Comparison of ENCODE assay signal across 1 cellular context in the genomic region with DNA sequence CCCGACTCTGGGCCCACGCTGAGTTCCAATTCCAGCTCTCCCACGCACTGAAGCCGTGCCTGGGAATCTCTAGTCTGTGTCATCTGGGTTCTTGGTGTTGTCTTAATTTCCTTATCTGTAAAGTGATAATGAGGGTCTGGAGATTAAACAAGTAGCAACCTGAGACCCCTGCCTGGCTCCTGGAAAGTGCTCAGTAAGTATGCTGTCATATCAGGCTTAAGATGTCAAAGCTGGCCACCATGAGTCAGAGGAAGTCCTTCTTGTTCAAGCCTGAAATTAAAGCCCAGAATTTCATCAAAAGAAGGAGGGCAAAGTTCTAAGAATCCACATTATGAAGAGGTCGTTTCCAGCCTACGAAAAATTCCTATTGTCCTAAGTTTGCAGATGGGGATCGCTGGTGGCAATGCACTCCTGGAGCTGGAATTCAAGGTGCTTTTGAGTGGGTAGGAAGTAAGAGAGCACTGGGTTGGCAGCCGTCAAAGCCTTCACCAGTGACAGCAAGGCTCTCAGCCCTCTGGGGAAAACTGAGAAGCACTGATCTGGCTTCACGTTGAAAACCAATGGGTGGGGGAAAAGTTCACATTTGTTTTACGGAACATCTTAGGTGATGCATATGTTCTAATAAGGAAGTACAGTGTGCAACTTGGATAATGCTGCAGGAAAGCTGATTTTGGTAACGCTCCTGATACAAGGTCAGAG.
TF ChIP-seq lines count a peak whose summit lies in the region.

No MANE protein-coding gene starts in this region.

TF ChIP-seq in GM23338, 12 proteins besides CTCF, POLR2A, EP300 and RAD21:
- no peak for TF ChIP-seq POLR2AphosphoS5 (IDR thresholded peaks at IDR 0.05; ENCODE audit: low read depth)
- TF ChIP-seq NANOG (IDR thresholded peaks at IDR 0.05; ENCODE audit: borderline replicate concordance), result no peak
- no peak for TF ChIP-seq CREB1 (CRISPR knock-in tag; IDR thresholded peaks at IDR 0.05; ENCODE audit: low read depth)
- TF ChIP-seq JUNB (IDR thresholded peaks at IDR 0.05; ENCODE audit: unreplicated experiment), result no peak
- no peak for TF ChIP-seq EZH2 (IDR thresholded peaks at IDR 0.05; ENCODE audit: low read depth, unreplicated experiment)
- no peak for TF ChIP-seq ETS1 (IDR thresholded peaks at IDR 0.05)
- TF ChIP-seq, protein P1, sequence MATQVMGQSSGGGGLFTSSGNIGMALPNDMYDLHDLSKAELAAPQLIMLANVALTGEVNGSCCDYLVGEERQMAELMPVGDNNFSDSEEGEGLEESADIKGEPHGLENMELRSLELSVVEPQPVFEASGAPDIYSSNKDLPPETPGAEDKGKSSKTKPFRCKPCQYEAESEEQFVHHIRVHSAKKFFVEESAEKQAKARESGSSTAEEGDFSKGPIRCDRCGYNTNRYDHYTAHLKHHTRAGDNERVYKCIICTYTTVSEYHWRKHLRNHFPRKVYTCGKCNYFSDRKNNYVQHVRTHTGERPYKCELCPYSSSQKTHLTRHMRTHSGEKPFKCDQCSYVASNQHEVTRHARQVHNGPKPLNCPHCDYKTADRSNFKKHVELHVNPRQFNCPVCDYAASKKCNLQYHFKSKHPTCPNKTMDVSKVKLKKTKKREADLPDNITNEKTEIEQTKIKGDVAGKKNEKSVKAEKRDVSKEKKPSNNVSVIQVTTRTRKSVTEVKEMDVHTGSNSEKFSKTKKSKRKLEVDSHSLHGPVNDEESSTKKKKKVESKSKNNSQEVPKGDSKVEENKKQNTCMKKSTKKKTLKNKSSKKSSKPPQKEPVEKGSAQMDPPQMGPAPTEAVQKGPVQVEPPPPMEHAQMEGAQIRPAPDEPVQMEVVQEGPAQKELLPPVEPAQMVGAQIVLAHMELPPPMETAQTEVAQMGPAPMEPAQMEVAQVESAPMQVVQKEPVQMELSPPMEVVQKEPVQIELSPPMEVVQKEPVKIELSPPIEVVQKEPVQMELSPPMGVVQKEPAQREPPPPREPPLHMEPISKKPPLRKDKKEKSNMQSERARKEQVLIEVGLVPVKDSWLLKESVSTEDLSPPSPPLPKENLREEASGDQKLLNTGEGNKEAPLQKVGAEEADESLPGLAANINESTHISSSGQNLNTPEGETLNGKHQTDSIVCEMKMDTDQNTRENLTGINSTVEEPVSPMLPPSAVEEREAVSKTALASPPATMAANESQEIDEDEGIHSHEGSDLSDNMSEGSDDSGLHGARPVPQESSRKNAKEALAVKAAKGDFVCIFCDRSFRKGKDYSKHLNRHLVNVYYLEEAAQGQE (IDR thresholded peaks at IDR 0.05; ENCODE audit: unreplicated experiment), result no peak
- TF ChIP-seq EZH2phosphoT487 (IDR thresholded peaks at IDR 0.05; ENCODE audit: unreplicated experiment), result no peak
- no peak for TF ChIP-seq STAT1 (IDR thresholded peaks at IDR 0.05; ENCODE audit: unreplicated experiment)
- TF ChIP-seq ZNF114 (CRISPR knock-in tag; IDR thresholded peaks at IDR 0.05), result no peak
- no peak for TF ChIP-seq ZNF331 (CRISPR knock-in tag; IDR thresholded peaks at IDR 0.05; ENCODE audit: low read depth)
- TF ChIP-seq ZNF462 (CRISPR knock-in tag; IDR thresholded peaks at IDR 0.05), result no peak
